In genomic region chr2:121554998-121555397, GRCh38 we compare ENCODE assay signal across 2 cellular contexts.
TF ChIP-seq lines count a peak whose summit lies in the region.

No MANE protein-coding gene starts in this region.

TF ChIP-seq in GM12878, 131 proteins besides CTCF, POLR2A, EP300 and RAD21:
- TF ChIP-seq EGR1 (IDR thresholded peaks at IDR 0.05; ENCODE audit: borderline replicate concordance in 1 of 2, low read depth in 2 of 2, low read length in 2 of 2): no peak
- no peak for TF ChIP-seq MXI1 (IDR thresholded peaks at IDR 0.05; ENCODE audit: low read depth, low read length)
- TF ChIP-seq E2F8 (IDR thresholded peaks at IDR 0.05; ENCODE audit: low read depth, partially characterized antibody): no peak
- no peak for TF ChIP-seq CBX5 (IDR thresholded peaks at IDR 0.05; ENCODE audit: low read depth)
- no peak for TF ChIP-seq NBN (IDR thresholded peaks at IDR 0.05)
- no peak for TF ChIP-seq STAT3 (IDR thresholded peaks at IDR 0.05; ENCODE audit: low read depth, low read length)
- TF ChIP-seq USF1 (IDR thresholded peaks at IDR 0.05; ENCODE audit: borderline replicate concordance, extremely low read length, insufficient read depth, low read depth, low read length): no peak
- no peak for TF ChIP-seq IRF4 (IDR thresholded peaks at IDR 0.05; ENCODE audit: low read depth, low read length)
- TF ChIP-seq POLR2AphosphoS2 (IDR thresholded peaks at IDR 0.05; ENCODE audit: low read depth, low read length): no peak
- TF ChIP-seq SMAD1 (IDR thresholded peaks at IDR 0.05; ENCODE audit: low read depth, partially characterized antibody): no peak
- no peak for TF ChIP-seq ZNF384 (IDR thresholded peaks at IDR 0.05; ENCODE audit: borderline replicate concordance, low read depth, low read length)
- no peak for TF ChIP-seq IKZF1 (conservative IDR thresholded peaks at IDR 0.05)
TF ChIP-seq in GM12878: peak in this region for 0.

TF ChIP-seq in SK-N-SH, 30 proteins besides CTCF, POLR2A, EP300 and RAD21:
- TF ChIP-seq TCF12 (IDR thresholded peaks at IDR 0.05): no peak
- no peak for TF ChIP-seq MAX (IDR thresholded peaks at IDR 0.05; ENCODE audit: low read depth)
- no peak for TF ChIP-seq YY1 (IDR thresholded peaks at IDR 0.05; ENCODE audit: low read depth)
- no peak for TF ChIP-seq POLR2AphosphoS5 (IDR thresholded peaks at IDR 0.05; ENCODE audit: low read depth, low read length)
- no peak for TF ChIP-seq GABPA (IDR thresholded peaks at IDR 0.05; ENCODE audit: low read depth)
- no peak for TF ChIP-seq REST (IDR thresholded peaks at IDR 0.05; ENCODE audit: low read depth, low read length)
- TF ChIP-seq NRF1 (IDR thresholded peaks at IDR 0.05; ENCODE audit: low read depth, low read length): no peak
- no peak for TF ChIP-seq IRF3 (IDR thresholded peaks at IDR 0.05; ENCODE audit: low read depth, low read length)
- no peak for TF ChIP-seq NFIC (IDR thresholded peaks at IDR 0.05; ENCODE audit: borderline replicate concordance)
- no peak for TF ChIP-seq FOXM1 (IDR thresholded peaks at IDR 0.05; ENCODE audit: low read depth)
- TF ChIP-seq ZBTB33 (IDR thresholded peaks at IDR 0.05; ENCODE audit: borderline replicate concordance, low read depth): no peak
- no peak for TF ChIP-seq SIN3A (IDR thresholded peaks at IDR 0.05; ENCODE audit: borderline replicate concordance, low read depth, low read length)
- no peak for TF ChIP-seq TAF1 (IDR thresholded peaks at IDR 0.05; ENCODE audit: borderline replicate concordance, low read depth, low read length)
- TF ChIP-seq FOXJ3 (CRISPR knock-in tag; IDR thresholded peaks at IDR 0.05): no peak
- TF ChIP-seq MEF2A (IDR thresholded peaks at IDR 0.05; ENCODE audit: borderline replicate concordance, low read depth): no peak
TF ChIP-seq in SK-N-SH: peak in this region for 0.
